In the genomic region with DNA sequence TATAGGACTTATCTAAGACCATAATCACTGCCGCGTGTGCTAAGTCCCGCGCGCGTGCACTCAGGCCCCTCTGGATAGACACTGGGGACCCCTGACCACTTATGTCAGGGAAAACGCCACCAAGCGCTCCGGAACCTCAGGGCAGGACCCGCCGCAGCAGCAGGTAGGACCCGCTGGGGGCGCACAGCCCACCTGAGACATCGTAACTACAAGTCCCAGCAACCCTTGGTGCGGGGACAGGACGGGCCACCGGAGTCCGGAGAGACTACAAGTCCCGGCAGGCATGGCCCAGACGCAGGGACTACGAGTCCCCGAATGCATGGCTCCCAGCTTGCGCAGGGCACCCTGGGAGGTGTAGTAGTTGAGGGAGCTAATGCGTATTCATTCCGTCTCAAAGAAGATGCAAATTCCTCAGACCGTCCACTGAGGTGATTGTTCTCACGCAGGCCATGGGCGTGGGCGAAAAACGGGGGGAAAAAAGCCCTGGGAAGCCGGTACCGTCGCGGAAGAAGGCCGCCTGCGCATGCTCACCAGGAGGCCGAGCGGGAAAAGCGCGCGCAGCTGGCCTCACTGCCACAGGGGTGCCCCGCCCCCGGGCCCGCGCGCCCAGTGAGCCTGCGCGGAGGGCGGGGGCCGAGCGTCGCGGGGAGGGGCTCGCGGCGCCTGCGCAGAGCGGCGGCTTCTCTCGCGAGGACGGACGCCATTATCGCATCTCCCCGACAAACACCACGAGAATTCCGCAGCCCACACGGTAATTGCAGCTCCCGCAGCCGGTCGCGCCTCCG, we compare ENCODE assay signal across 8 cellular contexts. TPM values are rescaled to one million over a fixed set of nuclear protein-coding genes. Genes with fewer than 3 reads are reported as not detected.
DNase-seq lines count a peak whose midpoint lies in the region; ATAC-seq and TF ChIP-seq lines count a peak whose summit lies in the region.

A gene with protein sequence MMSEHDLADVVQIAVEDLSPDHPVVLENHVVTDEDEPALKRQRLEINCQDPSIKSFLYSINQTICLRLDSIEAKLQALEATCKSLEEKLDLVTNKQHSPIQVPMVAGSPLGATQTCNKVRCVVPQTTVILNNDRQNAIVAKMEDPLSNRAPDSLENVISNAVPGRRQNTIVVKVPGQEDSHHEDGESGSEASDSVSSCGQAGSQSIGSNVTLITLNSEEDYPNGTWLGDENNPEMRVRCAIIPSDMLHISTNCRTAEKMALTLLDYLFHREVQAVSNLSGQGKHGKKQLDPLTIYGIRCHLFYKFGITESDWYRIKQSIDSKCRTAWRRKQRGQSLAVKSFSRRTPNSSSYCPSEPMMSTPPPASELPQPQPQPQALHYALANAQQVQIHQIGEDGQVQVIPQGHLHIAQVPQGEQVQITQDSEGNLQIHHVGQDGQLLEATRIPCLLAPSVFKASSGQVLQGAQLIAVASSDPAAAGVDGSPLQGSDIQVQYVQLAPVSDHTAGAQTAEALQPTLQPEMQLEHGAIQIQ (plus strand): TSS at position 670 of the 785 bp plus-strand sequence. CDS start 23,682 bp downstream, outside the sequence.

- H3K27ac Mint-ChIP-seq in activated B cell treated with CpG ODN at 0.5 μM for 24 hours (peak within 1 kb of the TSS; percentile 100), immature natural killer cell (peak within 1 kb of the TSS; percentile 97 to 100 (median 100))

- H3K9me3 Mint-ChIP-seq in activated B cell treated with CpG ODN at 0.5 μM for 24 hours (no peaks in the 10 kb centered on the region), immature natural killer cell (no peaks in the 10 kb centered on the region)

- CTCF ChIA-PET in activated B cell treated with CpG ODN at 0.5 μM for 24 hours (lab: Charles Lee): interaction anchor here (1.4 kb wide), 1 partner anchor 172 kb away, joined by 5 read pairs; no protein-coding TSS in a partner anchor

- POLR2A ChIA-PET in activated B cell treated with CpG ODN at 0.5 μM for 24 hours (lab: Charles Lee): interaction anchor here (0.5 to 2.6 kb wide), 25 partner anchors 8 to 1296 kb away, joined by 3 to 36 read pairs (median 5); a partner anchor contains a TSS

- H3K36me3 Mint-ChIP-seq in activated B cell treated with CpG ODN at 0.5 μM for 24 hours (ENCODE audit: low read depth): peaks cover 30% of the 10 kb centered on the region
- peaks cover 0 to 15% (median 0%) of the 10 kb centered on the region in 3 donors for H3K36me3 Mint-ChIP-seq in immature natural killer cell

- TF ChIP-seq CTCF in AG10803 (conservative IDR thresholded peaks at IDR 0.05; ENCODE audit: low read length): no peak; the same call in 1 of the 2 replicates
- no peak for TF ChIP-seq CTCF in activated B cell treated with CpG ODN at 0.5 μM for 24 hours (IDR thresholded peaks at IDR 0.05)

- H3K27ac ChIP-seq in caudate nucleus (ENCODE audit: low read depth, low read length): peak within 1 kb of the TSS; percentile 100

- peaks cover 69% of the 10 kb centered on the region for H3K4me1 Mint-ChIP-seq in activated B cell treated with CpG ODN at 0.5 μM for 24 hours
- H3K4me1 Mint-ChIP-seq in immature natural killer cell: peaks cover 46 to 49% of the 10 kb centered on the region in 2 donors

- ATAC-seq in GM19023 (IDR thresholded peaks at IDR 0.05; ENCODE audit: unreplicated experiment) (peak; percentile 90), HG03280 (IDR thresholded peaks at IDR 0.05; ENCODE audit: unreplicated experiment) (peak; percentile 87), activated B cell treated with CpG ODN at 0.5 μM for 24 hours (ENCODE audit: low read depth) (peak; percentile 93)

- H3K4me3 Mint-ChIP-seq in activated B cell treated with CpG ODN at 0.5 μM for 24 hours (peak within 1 kb of the TSS; percentile 97), immature natural killer cell (peak within 1 kb of the TSS; percentile 99 to 100 (median 100))

- H3K27me3 Mint-ChIP-seq in activated B cell treated with CpG ODN at 0.5 μM for 24 hours (no peaks in the 10 kb centered on the region), immature natural killer cell (ENCODE audit: low read depth in 3 of 3) (peaks cover 4 to 14% (median 9%) of the 10 kb centered on the region in 3 donors)

- intact Hi-C loops in activated B cell treated with CpG ODN at 0.5 μM for 24 hours (cut with micrococcal nuclease): loop anchor here (1.0 to 10.0 kb wide), 13 partner anchors 27 to 1294 kb away; a partner anchor contains a TSS

- DNase-seq in AG10803 (ENCODE audit: low read depth) (peak; percentile 98), NCI-H345 (lab: John Stamatoyannopoulos, UW) (peak; percentile 96), activated B cell treated with CpG ODN at 0.5 μM for 24 hours (peak; percentile 95), caudate nucleus (lab: John Stamatoyannopoulos, UW) (peak; percentile 85 to 99 (median 98)), immature natural killer cell (peak; percentile 96 to 98 (median 97)), smooth muscle cell of the brain vasculature (ENCODE audit: low read depth, low spot score) (peak; percentile 96)

- peak within 1 kb of the TSS; percentile 91 for H3K4me3 ChIP-seq in AG10803 (ENCODE audit: low read length)

RNA-seq across cellular contexts. Expression of the gene that starts here (rescaled TPM):
- total RNA-seq in activated B cell treated with CpG ODN at 0.5 μM for 24 hours: 62.8 and 72.3 TPM in 2 replicates
- polyA plus RNA-seq in immature natural killer cell: 10 to 100 TPM in 2 of 3 donors, 1 to 10 TPM in 1; 6.3 to 19.4 (median 10.2) TPM

Comparison
In these comparisons a context has a peak if more than half of its experiments do, and no peak if none do; other contexts are left out.
1. Peak in every context shown above with its lines: DNase-seq, ATAC-seq, H3K4me3 ChIP-seq and H3K27ac ChIP-seq.